28 cellular contexts compared by ENCODE assay signal in genomic region chr13:32642858-32643257, GRCh38. TPM values are rescaled to one million over a fixed set of nuclear protein-coding genes. Genes with fewer than 3 reads are reported as not detected.
DNase-seq lines count a peak whose midpoint lies in the region; ATAC-seq, FAIRE-seq and TF ChIP-seq lines count a peak whose summit lies in the region.
"Had no signal": no experiment of that assay in that cellular context is flagged by ENCODE, and none has a peak within 500 bp of the region (broad histone marks: within the 10 kb centered on the region; RNA-seq: fewer than 3 reads in every experiment).

No MANE protein-coding gene starts in this region.

- intact Hi-C loops in activated CD4-positive, alpha-beta T cell treated with anti-CD3 and anti-CD28 coated beads for 36 hours (cut with DNase I, micrococcal nuclease), result loop anchor here in 1 of 2 experiments (2.0 to 10.0 kb wide), 3 partner anchors 104 to 374 kb away; partner anchors contain the start of genes KL and N4BP2L2

- H3K36me3 ChIP-seq in Loucy (ENCODE audit: insufficient read depth, low read length) (no peaks in the 10 kb centered on the region), bronchial epithelial cell (ENCODE audit: control insufficient read depth, insufficient read depth, low read length) (no peaks in the 10 kb centered on the region)
- H3K36me3 ChIP-seq: thoracic aorta had no signal

- no peaks in the 10 kb centered on the region for H3K27me3 ChIP-seq in Loucy (ENCODE audit: insufficient read depth, low read length, poor library complexity, severe bottlenecking)
- H3K27me3 ChIP-seq in bronchial epithelial cell (ENCODE audit: control insufficient read depth, insufficient read depth, low read length), result no peaks in the 10 kb centered on the region

- H3K4me1 Mint-ChIP-seq in activated CD4-positive, alpha-beta T cell treated with anti-CD3 and anti-CD28 coated beads for 36 hours, result peaks cover 68% of the 10 kb centered on the region
- H3K4me1 Mint-ChIP-seq in stimulated activated effector memory CD8-positive, alpha-beta T cell treated with anti-CD3 and anti-CD28 coated beads, Interleukin-12 subunit alpha, Interleukin-12 subunit beta, amount 100 ng/mL, for 72 hours, result peaks cover 68% of the 10 kb centered on the region

- H3K36me3 Mint-ChIP-seq in activated CD4-positive, alpha-beta T cell treated with anti-CD3 and anti-CD28 coated beads for 36 hours (ENCODE audit: low read depth), result no peaks in the 10 kb centered on the region
- H3K36me3 Mint-ChIP-seq in stimulated activated effector memory CD8-positive, alpha-beta T cell treated with anti-CD3 and anti-CD28 coated beads, Interleukin-12 subunit alpha, Interleukin-12 subunit beta, amount 100 ng/mL, for 72 hours, result peaks cover 8% of the 10 kb centered on the region
- H3K36me3 Mint-ChIP-seq: CD14-positive monocyte; naive thymus-derived CD8-positive, alpha-beta T cell had no signal

- DNase-seq in activated CD4-positive, alpha-beta T cell treated with anti-CD3 and anti-CD28 coated beads for 36 hours, result no peak
- no peak for DNase-seq in activated CD4-positive, alpha-beta T cell treated with anti-CD3 and anti-CD28 coated beads for 48 hours
- DNase-seq in bronchial epithelial cell (ENCODE audit: low read depth), result peak; percentile 7
- DNase-seq in stimulated activated effector memory CD8-positive, alpha-beta T cell treated with anti-CD3 and anti-CD28 coated beads, Interleukin-12 subunit alpha, Interleukin-12 subunit beta, amount 100 ng/mL, for 72 hours (ENCODE audit: low spot score in 2 of 2), result no peak
- no peak for DNase-seq in T-helper 9 cell
- DNase-seq: activated CD4-positive, CD25-positive, alpha-beta regulatory T cell treated with anti-CD3 and anti-CD28 coated beads, Interleukin-2, amount 50 U/mL, for 72 hours; activated CD8-positive, alpha-beta memory T cell treated with anti-CD3 and anti-CD28 coated beads for 24 hours; activated naive CD4-positive, alpha-beta T cell treated with Interleukin-2 at 50 U/mL for 16 hours; activated T-cell treated with anti-CD3 and anti-CD28 coated beads, Interleukin-2, amount 50 U/mL, for 1 hour; Calu3; DMS79 treated with DMSO at 0.1 percent for 48 hours; GDM1; KBM-7; naive thymus-derived CD8-positive, alpha-beta T cell; NCI-H2029; NCI-H510A treated with DMSO at 0.1 percent for 48 hours; stimulated activated naive CD4-positive, alpha-beta T cell treated with Interleukin-2 at 50 U/mL for 16 hours had no signal

- H3K27ac Mint-ChIP-seq in activated CD4-positive, alpha-beta T cell treated with anti-CD3 and anti-CD28 coated beads for 36 hours, result peak overlapping the region; percentile 71
- peak overlapping the region; percentile 87 for H3K27ac Mint-ChIP-seq in stimulated activated effector memory CD8-positive, alpha-beta T cell treated with anti-CD3 and anti-CD28 coated beads, Interleukin-12 subunit alpha, Interleukin-12 subunit beta, amount 100 ng/mL, for 72 hours
- H3K27ac Mint-ChIP-seq: naive thymus-derived CD8-positive, alpha-beta T cell; T-helper 1 cell treated with Interleukin-12 subunit alpha and Interleukin-12 subunit beta and Interleukin-4 antibody, amounts not matched to agents 30 μg/mL and 1 μg/mL, for 36 hours had no signal

- H3K4me3 Mint-ChIP-seq in activated CD4-positive, alpha-beta T cell treated with anti-CD3 and anti-CD28 coated beads for 36 hours, result peak overlapping the region; percentile 11
- peak overlapping the region; percentile 54 for H3K4me3 Mint-ChIP-seq in stimulated activated effector memory CD8-positive, alpha-beta T cell treated with anti-CD3 and anti-CD28 coated beads, Interleukin-12 subunit alpha, Interleukin-12 subunit beta, amount 100 ng/mL, for 72 hours
- H3K4me3 Mint-ChIP-seq: CD14-positive monocyte; naive thymus-derived CD8-positive, alpha-beta T cell; T-helper 1 cell treated with Interleukin-12 subunit alpha and Interleukin-12 subunit beta and Interleukin-4 antibody, amounts not matched to agents 30 μg/mL and 1 μg/mL, for 36 hours had no signal

- no peak overlapping the region for H3K9ac ChIP-seq in Loucy (ENCODE audit: low read depth, low read length, poor library complexity, severe bottlenecking)

- ATAC-seq in activated CD4-positive, alpha-beta T cell treated with anti-CD3 and anti-CD28 coated beads for 36 hours, result no peak
- peak; percentile 74 for ATAC-seq in stimulated activated effector memory CD8-positive, alpha-beta T cell treated with anti-CD3 and anti-CD28 coated beads, Interleukin-12 subunit alpha, Interleukin-12 subunit beta, amount 100 ng/mL, for 72 hours
- ATAC-seq in GM19328 (IDR thresholded peaks at IDR 0.05; ENCODE audit: unreplicated experiment) (no peak), HG03432 (IDR thresholded peaks at IDR 0.05; ENCODE audit: unreplicated experiment) (no peak)
- ATAC-seq: naive thymus-derived CD8-positive, alpha-beta T cell; Right ventricle myocardium inferior; SK-N-SH treated with all-trans-retinoic acid at 6 μM for 48 hours had no signal

- H3K4me2 ChIP-seq in Loucy (ENCODE audit: low read depth, low read length, poor library complexity, severe bottlenecking), result peak overlapping the region; percentile 13

- POLR2A ChIA-PET in activated CD4-positive, alpha-beta T cell treated with anti-CD3 and anti-CD28 coated beads for 36 hours (lab: Charles Lee), result interaction anchor here (0.7 to 2.0 kb wide), 2 partner anchors 8 to 22 kb away, joined by 4 to 5 read pairs; no protein-coding TSS in a partner anchor

- H3K9me2 ChIP-seq in Loucy (replicated peaks; ENCODE audit: low read depth, low read length), result no peaks in the 10 kb centered on the region

- H3K4me3 ChIP-seq in Loucy (ENCODE audit: low read length, poor library complexity, severe bottlenecking) (no peak overlapping the region), bronchial epithelial cell (ENCODE audit: low read depth, low read length) (no peak overlapping the region)
- H3K4me3 ChIP-seq: thoracic aorta had no signal

- H3K79me2 ChIP-seq in Loucy (ENCODE audit: insufficient read depth, low read length), result peaks cover 98% of the 10 kb centered on the region

- H4K20me1 ChIP-seq in Loucy (ENCODE audit: insufficient read depth, low read length, poor library complexity, severe bottlenecking), result peaks cover 64% of the 10 kb centered on the region

- CTCF ChIA-PET in activated CD4-positive, alpha-beta T cell treated with anti-CD3 and anti-CD28 coated beads for 36 hours (lab: Charles Lee), result interaction anchor here (1.1 to 4.4 kb wide), 10 partner anchors 7 to 328 kb away, joined by 3 to 62 read pairs (median 8); partner anchors contain the start of genes BRCA2, PDS5B and ZAR1L

- H3K9me3 ChIP-seq in Loucy (ENCODE audit: insufficient read depth, low read depth, low read length), result no peaks in the 10 kb centered on the region
- H3K9me3 ChIP-seq: thoracic aorta had no signal

- no peak for FAIRE-seq in bronchial epithelial cell (lab: Jason Lieb, UNC)
- FAIRE-seq: frontal cortex, H1, urothelium cell line had no signal

- no peak overlapping the region for H2AFZ ChIP-seq in Loucy (ENCODE audit: low read length)

- TF ChIP-seq CTCF in Loucy (conservative IDR thresholded peaks at IDR 0.05; ENCODE audit: low read length), result no peak
- no peak for TF ChIP-seq CTCF in bronchial epithelial cell (IDR thresholded peaks at IDR 0.05; ENCODE audit: insufficient read depth, low read length, severe bottlenecking)

- H3K27me3 Mint-ChIP-seq in activated CD4-positive, alpha-beta T cell treated with anti-CD3 and anti-CD28 coated beads for 36 hours, result no peaks in the 10 kb centered on the region
- H3K27me3 Mint-ChIP-seq: naive thymus-derived CD8-positive, alpha-beta T cell had no signal

- no peaks in the 10 kb centered on the region for H3F3A ChIP-seq in Loucy (ENCODE audit: low read depth)

- H3K4me1 ChIP-seq in Loucy (ENCODE audit: insufficient read depth, low read length, poor library complexity, severe bottlenecking), result peaks cover 19% of the 10 kb centered on the region

- no peaks in the 10 kb centered on the region for H3K9me3 Mint-ChIP-seq in activated CD4-positive, alpha-beta T cell treated with anti-CD3 and anti-CD28 coated beads for 36 hours (ENCODE audit: low read depth)
- no peaks in the 10 kb centered on the region for H3K9me3 Mint-ChIP-seq in stimulated activated effector memory CD8-positive, alpha-beta T cell treated with anti-CD3 and anti-CD28 coated beads, Interleukin-12 subunit alpha, Interleukin-12 subunit beta, amount 100 ng/mL, for 72 hours
- H3K9me3 Mint-ChIP-seq: CD14-positive monocyte; naive thymus-derived CD8-positive, alpha-beta T cell; T-helper 1 cell treated with Interleukin-12 subunit alpha and Interleukin-12 subunit beta and Interleukin-4 antibody, amounts not matched to agents 30 μg/mL and 1 μg/mL, for 36 hours had no signal

RNA-seq across cellular contexts. Expression of gene PDS5B, which starts 56.6 kb away (rescaled TPM):
- 10 to 100 TPM; 51.3 to 75.7 TPM for total RNA-seq in activated CD4-positive, alpha-beta T cell treated with anti-CD3 and anti-CD28 coated beads for 36 hours
- total RNA-seq in bronchial epithelial cell, result 8.6 and 8.7 TPM in 2 replicates
